In genomic region chr6:44058617-44059358, GRCh38 we compare ENCODE assay signal across 9 cellular contexts.
DNase-seq lines count a peak whose midpoint lies in the region; ATAC-seq lines count a peak whose summit lies in the region.
"Had no signal": no experiment of that assay in that cellular context is flagged by ENCODE, and none has a peak within 500 bp of the region (broad histone marks: within the 10 kb centered on the region; RNA-seq: fewer than 3 reads in every experiment).

No MANE protein-coding gene starts in this region.

- no peaks in the 10 kb centered on the region for H3K36me3 Mint-ChIP-seq in natural killer cell treated with Interleukin-12 subunit alpha and Interleukin-12 subunit beta and Interleukin-15 and Interleukin-18, amount 100 ng/mL, for 72 hours

- peaks cover 16 to 26% of the 10 kb centered on the region in 2 donors for H3K4me1 Mint-ChIP-seq in natural killer cell treated with Interleukin-12 subunit alpha and Interleukin-12 subunit beta and Interleukin-15 and Interleukin-18, amount 100 ng/mL, for 72 hours (ENCODE audit: low read depth in 2 of 2)

- DNase-seq in Ammon's horn (ENCODE audit: low spot score) (peak; percentile 43), NCI-H226 (peak; percentile 98), epithelial cell of prostate (ENCODE audit: low read depth, low spot score) (peak; percentile 96), SKM-1 treated with dmso at 0.1 percent for 144 hours (lab: John Stamatoyannopoulos, UW; ENCODE audit: unreplicated experiment) (no peak)
- DNase-seq in natural killer cell treated with Interleukin-12 subunit alpha and Interleukin-12 subunit beta and Interleukin-15 and Interleukin-18, amount 100 ng/mL, for 72 hours (ENCODE audit: low spot score), result peak; percentile 83

- H3K27ac ChIP-seq in epithelial cell of prostate, result peak overlapping the region; percentile 100

- peaks cover 0 to 3% of the 10 kb centered on the region in 2 donors for H3K27me3 Mint-ChIP-seq in natural killer cell treated with Interleukin-12 subunit alpha and Interleukin-12 subunit beta and Interleukin-15 and Interleukin-18, amount 100 ng/mL, for 72 hours

- ATAC-seq in GM21447 (IDR thresholded peaks at IDR 0.05; ENCODE audit: unreplicated experiment) (peak; percentile 62), GM19324 (IDR thresholded peaks at IDR 0.05; ENCODE audit: low FRiP score, unreplicated experiment) (no peak), GM21737 (IDR thresholded peaks at IDR 0.05; ENCODE audit: unreplicated experiment) (no peak)
- peak; percentile 88 to 94 for ATAC-seq in natural killer cell treated with Interleukin-12 subunit alpha and Interleukin-12 subunit beta and Interleukin-15 and Interleukin-18, amount 100 ng/mL, for 72 hours

- no peaks in the 10 kb centered on the region for H3K9me3 Mint-ChIP-seq in natural killer cell treated with Interleukin-12 subunit alpha and Interleukin-12 subunit beta and Interleukin-15 and Interleukin-18, amount 100 ng/mL, for 72 hours

- peak overlapping the region; percentile 55 for H3K4me3 Mint-ChIP-seq in natural killer cell treated with Interleukin-12 subunit alpha and Interleukin-12 subunit beta and Interleukin-15 and Interleukin-18, amount 100 ng/mL, for 72 hours
- H3K4me3 Mint-ChIP-seq: memory B cell had no signal

- peak overlapping the region; percentile 7 to 93 for H3K27ac Mint-ChIP-seq in natural killer cell treated with Interleukin-12 subunit alpha and Interleukin-12 subunit beta and Interleukin-15 and Interleukin-18, amount 100 ng/mL, for 72 hours
- H3K27ac Mint-ChIP-seq: memory B cell had no signal

Comparison
In these comparisons a context has a peak if more than half of its experiments do, and no peak if none do; other contexts are left out.
1. ATAC-seq: peak in GM21447 (single experiment) and natural killer cell treated with Interleukin-12 subunit alpha and Interleukin-12 subunit beta and Interleukin-15 and Interleukin-18, amount 100 ng/mL, for 72 hours (2 of 2); none in GM19324 (single experiment) and GM21737 (single experiment).